Comparison of ENCODE assay signal across 25 cellular contexts in genomic region chr1:230800891-230801290, GRCh38. TPM values are rescaled to one million over a fixed set of nuclear protein-coding genes. Genes with fewer than 3 reads are reported as not detected.
"Had no signal": no experiment of that assay in that cellular context is flagged by ENCODE, and none has a peak within 500 bp of the region (broad histone marks: within the 10 kb centered on the region; RNA-seq: fewer than 3 reads in every experiment).

No MANE protein-coding gene starts in this region.

- DNase-seq: activated B cell treated with CpG ODN at 0.5 μM for 24 hours; activated CD4-positive, alpha-beta T cell treated with anti-CD3 and anti-CD28 coated beads for 1 hour; activated CD4-positive, alpha-beta T cell treated with anti-CD3 and anti-CD28 coated beads, Interleukin-2, amount 10 ng/mL, durations not matched to agents 24 days and 14 days; activated CD4-positive, alpha-beta T cell treated with anti-CD3 and anti-CD28 coated beads, Interleukin-2, amount 50 U/mL, for 48 hours; activated CD8-positive, alpha-beta memory T cell treated with anti-CD3 and anti-CD28 coated beads, Interleukin-2, amount 10 ng/mL, durations not matched to agents 7 days and 5 days; activated effector memory CD4-positive, alpha-beta T cell treated with anti-CD3 and anti-CD28 coated beads, Interleukin-2, amount 50 U/mL, for 16 hours; activated naive CD4-positive, alpha-beta T cell treated with Interleukin-2 at 50 U/mL for 16 hours; activated T-cell treated with anti-CD3 and anti-CD28 coated beads, Interleukin-2, amount 50 U/mL, for 4 hours; amygdala; MM.1S; NCI-H1105; NCI-H1436; NCI-H1694 treated with DMSO at 0.1 percent for 48 hours; NCI-H2029 treated with DMSO at 0.1 percent for 48 hours; NCI-H345; NCI-H510A; NCI-H526 treated with DMSO at 0.1 percent for 48 hours; NCI-H82; SIG-M5; T-cell; T-helper 2 cell; T1000 had no signal

- H3K4me3 ChIP-seq: cardiac muscle cell had no signal

- H3K36me3 ChIP-seq: cardiac muscle cell had no signal

- ATAC-seq: activated CD8-positive, alpha-beta memory T cell treated with anti-CD3 and anti-CD28 coated beads, Interleukin-2, amount 10 ng/mL, durations not matched to agents 7 days and 5 days; activated T-cell treated with anti-CD3 and anti-CD28 coated beads, Interleukin-2, amount 50 U/mL, for 4 hours; T-cell had no signal

- H3K27ac ChIP-seq: cardiac muscle cell had no signal

RNA-seq across cellular contexts. Expression of gene CAPN9, which starts 53.7 kb away (rescaled TPM):
- total RNA-seq: activated B cell treated with CpG ODN at 0.5 μM for 24 hours; activated CD4-positive, alpha-beta T cell treated with anti-CD3 and anti-CD28 coated beads, Interleukin-2, amount 10 ng/mL, durations not matched to agents 24 days and 14 days; activated CD8-positive, alpha-beta memory T cell treated with anti-CD3 and anti-CD28 coated beads, Interleukin-2, amount 10 ng/mL, durations not matched to agents 7 days and 5 days; activated T-cell treated with anti-CD3 and anti-CD28 coated beads, Interleukin-2, amount 50 U/mL, for 4 hours; astrocyte; OCI-LY7; T-cell had no signal
